Comparison of ENCODE assay signal across 11 cellular contexts in the genomic region with DNA sequence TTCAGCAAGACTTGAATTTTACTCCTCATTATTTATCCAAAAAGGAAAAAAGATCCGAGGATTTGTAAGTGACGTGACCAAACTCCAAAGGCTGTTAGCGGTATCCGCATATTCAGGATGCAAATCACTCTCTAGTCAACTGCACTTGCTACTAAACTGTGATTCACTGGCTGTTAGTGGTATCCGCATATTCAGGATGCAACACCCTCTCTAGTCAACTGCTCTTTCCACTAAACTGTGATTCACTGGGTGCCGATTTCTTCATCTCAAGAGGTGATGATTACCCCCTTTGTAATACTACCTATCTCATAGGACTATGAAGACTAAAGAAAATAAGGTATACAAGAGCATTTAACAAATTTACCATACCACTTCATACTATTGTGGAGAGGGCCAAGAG. TPM values are rescaled to one million over a fixed set of nuclear protein-coding genes. Genes with fewer than 3 reads are reported as not detected.
DNase-seq lines count a peak whose midpoint lies in the region; ATAC-seq, FAIRE-seq and TF ChIP-seq lines count a peak whose summit lies in the region.
"Had no signal": no experiment of that assay in that cellular context is flagged by ENCODE, and none has a peak within 500 bp of the region (broad histone marks: within the 10 kb centered on the region; RNA-seq: fewer than 3 reads in every experiment).

No MANE protein-coding gene starts in this region.

- H3K9ac ChIP-seq in NT2/D1 (ENCODE audit: insufficient read length, low read depth) = no peak overlapping the region

- in situ Hi-C loops in ACHN (cut with HindIII; ENCODE audit: low pct_ligation_motif_present, low pct_unique_long_range_greater_than_20kb, low sequenced_read_pairs) = no loop called here

- TF ChIP-seq CTCF in fibroblast of mammary gland (conservative IDR thresholded peaks at IDR 0.05; ENCODE audit: control insufficient read depth, insufficient read depth, low read depth, low read length) = no peak

- H3K4me1 ChIP-seq in NT2/D1 (ENCODE audit: insufficient read depth, insufficient read length) (peaks cover 3% of the 10 kb centered on the region), aorta (ENCODE audit: control insufficient read depth in 1 of 2, insufficient read depth in 2 of 2, low read length in 2 of 2) (peaks cover 3 to 4% of the 10 kb centered on the region in 2 donors)

- H3K36me3 ChIP-seq in NT2/D1 (ENCODE audit: insufficient read depth, insufficient read length, low read length) = peaks cover 20% of the 10 kb centered on the region
- no peaks in the 10 kb centered on the region for H3K36me3 ChIP-seq in aorta (ENCODE audit: control insufficient read depth in 1 of 2, insufficient read depth in 2 of 2, low read length in 1 of 2)
- H3K36me3 ChIP-seq: tibial artery had no signal

- no peaks in the 10 kb centered on the region for H3K27me3 ChIP-seq in NT2/D1 (ENCODE audit: insufficient read depth, insufficient read length)
- no peaks in the 10 kb centered on the region for H3K27me3 ChIP-seq in aorta (ENCODE audit: control insufficient read depth in 1 of 2, insufficient read depth in 2 of 2, low read length in 1 of 2)
- H3K27me3 ChIP-seq: tibial artery had no signal

- DNase-seq in ACHN (peak; percentile 90), GM12892 (ENCODE audit: insufficient read length) (no peak), NT2/D1 (ENCODE audit: low read depth, low spot score) (peak; percentile 63), fibroblast of mammary gland (ENCODE audit: low read depth) (peak; percentile 75), SHP77 (lab: John Stamatoyannopoulos, UW) (no peak), aorta (no peak), NCI-H510A (lab: John Stamatoyannopoulos, UW) (no peak)
- DNase-seq: kidney glomerular epithelial cell, NCI-H1105 treated with DMSO at 0.1 percent for 48 hours, tibial artery had no signal

- 87 to 90% methylated on average over 6 of the region's 6 CpGs for WGBS in aorta, 2 donors

- H3K4me3 ChIP-seq in NT2/D1 (ENCODE audit: insufficient read length, low read depth) = no peak overlapping the region
- no peak overlapping the region for H3K4me3 ChIP-seq in fibroblast of mammary gland (ENCODE audit: control insufficient read depth, low read depth, low read length)
- no peak overlapping the region for H3K4me3 ChIP-seq in aorta (ENCODE audit: low read length in 2 of 2)
- H3K4me3 ChIP-seq: tibial artery had no signal

- no peaks in the 10 kb centered on the region for H3K9me3 ChIP-seq in NT2/D1 (ENCODE audit: insufficient read depth, low read length)
- no peaks in the 10 kb centered on the region for H3K9me3 ChIP-seq in aorta (ENCODE audit: control insufficient read depth, low read length)
- H3K9me3 ChIP-seq: tibial artery had no signal

- H3K27ac ChIP-seq in aorta (ENCODE audit: low read depth in 1 of 2, low read length in 2 of 2) = no peak overlapping the region
- H3K27ac ChIP-seq: tibial artery had no signal

- TF ChIP-seq POLR2A in GM12892 (IDR thresholded peaks at IDR 0.05; ENCODE audit: low read depth, low read length) = peak; percentile 44; the same call in 1 of the 2 replicates

- intact Hi-C loops in aorta (cut with DNase I) = no loop called here

- ATAC-seq in aorta (ENCODE audit: low FRiP score) (no peak), HG03045 (IDR thresholded peaks at IDR 0.05; ENCODE audit: unreplicated experiment) (no peak)

- no peak for FAIRE-seq in GM12892 (lab: Jason Lieb, UNC)

RNA-seq across cellular contexts. Expression of a gene that starts 5.7 kb away (rescaled TPM):
- polyA plus RNA-seq in GM12892 (2012; ENCODE audit: missing spikeins) = 74.3 TPM
- total RNA-seq in aorta = 10 to 100 TPM; 55.6 to 58.4 TPM
- polyA plus RNA-seq in aorta = 10 to 100 TPM; 32.2 to 56.5 TPM

RNA-seq across cellular contexts. Expression of a gene that starts 45.8 kb away (rescaled TPM):
- 25.3 TPM for polyA plus RNA-seq in GM12892 (2012; ENCODE audit: missing spikeins)
- 10 to 100 TPM; 21.6 to 44.7 TPM for total RNA-seq in aorta
- polyA plus RNA-seq in aorta = 10 to 100 TPM; 10.3 to 16.0 TPM

Comparison
In these comparisons a context has a peak if more than half of its experiments do, and no peak if none do; other contexts are left out.
1. DNase-seq: peak in ACHN (single experiment), NT2/D1 (single experiment) and fibroblast of mammary gland (single experiment); none in GM12892 (single experiment), SHP77 (0 of 2), aorta (0 of 2) and NCI-H510A (single experiment).